Comparison of ENCODE assay signal across 40 cellular contexts in the genomic region with DNA sequence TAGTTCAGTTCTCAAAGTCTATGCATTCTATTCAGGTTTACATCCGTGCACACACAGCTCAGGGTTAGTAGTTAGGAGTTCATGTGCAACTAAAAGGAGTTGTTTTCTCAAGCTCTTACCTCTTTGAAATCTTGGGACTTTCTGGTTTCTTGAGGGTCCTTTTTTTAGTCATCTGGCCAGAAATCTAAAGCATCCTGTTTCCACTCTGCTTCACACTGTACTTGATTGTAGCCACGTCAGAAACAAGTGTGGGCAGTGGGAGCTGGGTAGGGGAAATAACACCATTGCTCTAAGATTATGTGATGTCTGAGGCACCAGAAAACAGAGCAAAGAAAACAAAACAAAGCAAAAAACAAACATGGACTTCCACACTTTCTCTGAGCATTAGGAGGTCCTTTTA. TPM values are rescaled to one million over a fixed set of nuclear protein-coding genes. Genes with fewer than 3 reads are reported as not detected.
"Had no signal": no experiment of that assay in that cellular context is flagged by ENCODE, and none has a peak within 500 bp of the region (broad histone marks: within the 10 kb centered on the region; RNA-seq: fewer than 3 reads in every experiment).

No MANE protein-coding gene starts in this region.

- DNase-seq: Karpas-422, Kasumi-1, MG63, MM.1S, MV-4-11, NCI-H1048, NCI-H1092, NCI-H1092 treated with DMSO at 0.1 percent for 48 hours, NCI-H1105, NCI-H1105 treated with DMSO at 0.1 percent for 48 hours, NCI-H1417, NCI-H1417 treated with DMSO at 0.1 percent for 48 hours, NCI-H1436, NCI-H1436 treated with DMSO at 0.1 percent for 48 hours, NCI-H146, NCI-H1694, NCI-H1694 treated with DMSO at 0.1 percent for 48 hours, NCI-H187, NCI-H187 treated with DMSO at 0.1 percent for 48 hours, NCI-H1930, NCI-H2029, NCI-H2029 treated with DMSO at 0.1 percent for 48 hours, NCI-H2081, NCI-H2081 treated with DMSO at 0.1 percent for 48 hours, NCI-H2107, NCI-H2171, NCI-H2171 treated with DMSO at 0.1 percent for 48 hours, NCI-H2227 treated with DMSO at 0.1 percent for 48 hours, NCI-H226, NCI-H345, NCI-H446, NCI-H446 treated with DMSO at 0.1 percent for 48 hours, NCI-H510A, NCI-H510A treated with DMSO at 0.1 percent for 48 hours, NCI-H524, NCI-H524 treated with DMSO at 0.1 percent for 48 hours had no signal

- H3K4me3 ChIP-seq: MG63 had no signal

- H3K27me3 ChIP-seq: MG63 had no signal

- H3K36me3 ChIP-seq: MG63 had no signal

- H3K9me3 ChIP-seq: MG63 had no signal

RNA-seq across cellular contexts. Expression of gene HDGFL1, which starts 58.3 kb away (rescaled TPM):
- total RNA-seq: LHCN-M2, M059J, MCF 10A, NCI-H460 had no signal
